Comparison of ENCODE assay signal across 1 cellular context in the genomic region with DNA sequence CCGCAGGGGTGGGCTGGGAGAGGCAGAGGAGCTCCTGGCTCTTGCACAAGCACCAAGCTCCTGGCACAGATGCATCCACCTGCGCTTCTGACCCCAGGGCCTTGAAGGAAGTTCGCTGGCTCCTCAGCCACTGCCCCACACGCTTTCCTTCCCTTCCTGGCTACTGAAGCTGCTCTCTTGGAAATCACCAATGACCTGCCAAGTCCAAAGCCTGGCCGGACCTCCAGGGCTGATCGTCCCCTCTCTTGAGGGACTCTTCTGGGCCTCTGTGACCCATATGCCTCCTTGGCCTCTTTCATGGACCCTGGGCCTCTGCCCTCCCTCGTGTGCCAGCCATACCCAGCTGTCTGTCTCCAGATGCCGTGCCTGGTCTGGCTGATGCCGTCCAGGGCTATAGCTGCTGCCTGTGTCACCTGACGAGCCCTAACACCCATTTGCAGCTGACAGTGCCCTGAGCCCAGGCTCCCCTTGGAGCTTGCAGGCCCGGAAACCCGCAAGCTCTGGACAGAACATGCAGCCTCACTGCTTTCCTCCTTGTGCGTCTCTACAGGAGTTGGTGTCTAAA.
TF ChIP-seq lines count a peak whose summit lies in the region.

No MANE protein-coding gene starts in this region.

TF ChIP-seq in H1, 55 proteins besides CTCF, POLR2A, EP300 and RAD21:
- TF ChIP-seq, protein P1, sequence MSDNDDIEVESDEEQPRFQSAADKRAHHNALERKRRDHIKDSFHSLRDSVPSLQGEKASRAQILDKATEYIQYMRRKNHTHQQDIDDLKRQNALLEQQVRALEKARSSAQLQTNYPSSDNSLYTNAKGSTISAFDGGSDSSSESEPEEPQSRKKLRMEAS (IDR thresholded peaks at IDR 0.05) = no peak
- TF ChIP-seq SIRT6 (IDR thresholded peaks at IDR 0.05; ENCODE audit: low read length) (no peak), CHD1 (IDR thresholded peaks at IDR 0.05; ENCODE audit: low read depth, low read length) (no peak), PHF8 (conservative IDR thresholded peaks at IDR 0.05; ENCODE audit: low read depth, low read length) (no peak), CBX8 (IDR thresholded peaks at IDR 0.05; ENCODE audit: borderline replicate concordance, low read depth, low read length) (no peak), EZH2 (IDR thresholded peaks at IDR 0.05; ENCODE audit: low read depth, low read length, severe bottlenecking) (no peak), JUND (IDR thresholded peaks at IDR 0.05; ENCODE audit: low read length) (no peak), GABPA (IDR thresholded peaks at IDR 0.05; ENCODE audit: borderline replicate concordance, insufficient read depth, low read length) (no peak), NRF1 (IDR thresholded peaks at IDR 0.05; ENCODE audit: low read depth, low read length) (no peak), JUN (IDR thresholded peaks at IDR 0.05; ENCODE audit: low read depth, low read length) (no peak), BACH1 (IDR thresholded peaks at IDR 0.05; ENCODE audit: low read length) (no peak), SP4 (IDR thresholded peaks at IDR 0.05; ENCODE audit: low read length) (no peak), BCL11A (IDR thresholded peaks at IDR 0.05; ENCODE audit: low read depth in 2 of 2, low read length in 2 of 2) (no peak), SIN3A (conservative IDR thresholded peaks at IDR 0.05 in 1 of 2, IDR thresholded peaks at IDR 0.05 in 1 of 2; ENCODE audit: low read depth in 1 of 2, low read length in 2 of 2) (no peak), ASH2L (IDR thresholded peaks at IDR 0.05; ENCODE audit: low read length) (no peak), POLR2AphosphoS5 (IDR thresholded peaks at IDR 0.05; ENCODE audit: low read depth, low read length) (no peak)
TF ChIP-seq in H1: peak in this region for 0.
